ENCODE assay signal across 1 cellular context in genomic region chr17:4946312-4946976, GRCh38.
TF ChIP-seq lines count a peak whose summit lies in the region.

No MANE protein-coding gene starts in this region.

TF ChIP-seq in H1, 55 proteins besides CTCF, POLR2A, EP300 and RAD21:
- TF ChIP-seq, protein P1, sequence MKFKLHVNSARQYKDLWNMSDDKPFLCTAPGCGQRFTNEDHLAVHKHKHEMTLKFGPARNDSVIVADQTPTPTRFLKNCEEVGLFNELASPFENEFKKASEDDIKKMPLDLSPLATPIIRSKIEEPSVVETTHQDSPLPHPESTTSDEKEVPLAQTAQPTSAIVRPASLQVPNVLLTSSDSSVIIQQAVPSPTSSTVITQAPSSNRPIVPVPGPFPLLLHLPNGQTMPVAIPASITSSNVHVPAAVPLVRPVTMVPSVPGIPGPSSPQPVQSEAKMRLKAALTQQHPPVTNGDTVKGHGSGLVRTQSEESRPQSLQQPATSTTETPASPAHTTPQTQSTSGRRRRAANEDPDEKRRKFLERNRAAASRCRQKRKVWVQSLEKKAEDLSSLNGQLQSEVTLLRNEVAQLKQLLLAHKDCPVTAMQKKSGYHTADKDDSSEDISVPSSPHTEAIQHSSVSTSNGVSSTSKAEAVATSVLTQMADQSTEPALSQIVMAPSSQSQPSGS (IDR thresholded peaks at IDR 0.05; ENCODE audit: low read length): 0 out of 2 replicates have a peak, but pooled peaks have one; percentile 14
- TF ChIP-seq CBX5 (IDR thresholded peaks at IDR 0.05; ENCODE audit: low read depth, low read length) (no peak), BACH1 (IDR thresholded peaks at IDR 0.05; ENCODE audit: low read length) (no peak), JUND (IDR thresholded peaks at IDR 0.05; ENCODE audit: low read length) (no peak), SP4 (IDR thresholded peaks at IDR 0.05; ENCODE audit: low read length) (0 out of 2 replicates have a peak, but pooled peaks have one; percentile 11)
